1 cellular context compared by ENCODE assay signal in the genomic region with DNA sequence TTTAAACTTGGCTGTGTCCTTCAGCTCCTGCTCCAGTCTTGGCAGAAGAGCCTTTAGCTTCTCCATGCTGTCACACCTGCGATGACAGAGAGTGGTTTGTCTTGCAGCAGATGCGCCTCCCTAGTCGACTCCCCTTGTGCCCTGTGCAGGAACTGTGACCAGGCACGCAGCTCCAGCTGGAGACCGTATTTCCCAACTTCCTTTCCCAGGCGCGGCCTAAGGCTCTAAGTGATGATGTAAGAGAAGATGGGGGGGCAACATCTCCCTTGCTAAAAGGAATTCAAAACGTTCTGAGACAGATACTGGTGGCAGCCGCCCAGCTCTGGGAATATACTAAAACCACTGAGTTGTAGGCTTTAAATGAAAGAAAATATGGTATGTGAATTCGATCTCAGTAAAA.
TF ChIP-seq lines count a peak whose summit lies in the region.

No MANE protein-coding gene starts in this region.

TF ChIP-seq in GM23338, 12 proteins besides CTCF, POLR2A, EP300 and RAD21 (continued from another document):
- no peak for TF ChIP-seq NANOG (IDR thresholded peaks at IDR 0.05; ENCODE audit: borderline replicate concordance)
- TF ChIP-seq STAT1 (IDR thresholded peaks at IDR 0.05; ENCODE audit: unreplicated experiment): no peak
- TF ChIP-seq, protein P1, sequence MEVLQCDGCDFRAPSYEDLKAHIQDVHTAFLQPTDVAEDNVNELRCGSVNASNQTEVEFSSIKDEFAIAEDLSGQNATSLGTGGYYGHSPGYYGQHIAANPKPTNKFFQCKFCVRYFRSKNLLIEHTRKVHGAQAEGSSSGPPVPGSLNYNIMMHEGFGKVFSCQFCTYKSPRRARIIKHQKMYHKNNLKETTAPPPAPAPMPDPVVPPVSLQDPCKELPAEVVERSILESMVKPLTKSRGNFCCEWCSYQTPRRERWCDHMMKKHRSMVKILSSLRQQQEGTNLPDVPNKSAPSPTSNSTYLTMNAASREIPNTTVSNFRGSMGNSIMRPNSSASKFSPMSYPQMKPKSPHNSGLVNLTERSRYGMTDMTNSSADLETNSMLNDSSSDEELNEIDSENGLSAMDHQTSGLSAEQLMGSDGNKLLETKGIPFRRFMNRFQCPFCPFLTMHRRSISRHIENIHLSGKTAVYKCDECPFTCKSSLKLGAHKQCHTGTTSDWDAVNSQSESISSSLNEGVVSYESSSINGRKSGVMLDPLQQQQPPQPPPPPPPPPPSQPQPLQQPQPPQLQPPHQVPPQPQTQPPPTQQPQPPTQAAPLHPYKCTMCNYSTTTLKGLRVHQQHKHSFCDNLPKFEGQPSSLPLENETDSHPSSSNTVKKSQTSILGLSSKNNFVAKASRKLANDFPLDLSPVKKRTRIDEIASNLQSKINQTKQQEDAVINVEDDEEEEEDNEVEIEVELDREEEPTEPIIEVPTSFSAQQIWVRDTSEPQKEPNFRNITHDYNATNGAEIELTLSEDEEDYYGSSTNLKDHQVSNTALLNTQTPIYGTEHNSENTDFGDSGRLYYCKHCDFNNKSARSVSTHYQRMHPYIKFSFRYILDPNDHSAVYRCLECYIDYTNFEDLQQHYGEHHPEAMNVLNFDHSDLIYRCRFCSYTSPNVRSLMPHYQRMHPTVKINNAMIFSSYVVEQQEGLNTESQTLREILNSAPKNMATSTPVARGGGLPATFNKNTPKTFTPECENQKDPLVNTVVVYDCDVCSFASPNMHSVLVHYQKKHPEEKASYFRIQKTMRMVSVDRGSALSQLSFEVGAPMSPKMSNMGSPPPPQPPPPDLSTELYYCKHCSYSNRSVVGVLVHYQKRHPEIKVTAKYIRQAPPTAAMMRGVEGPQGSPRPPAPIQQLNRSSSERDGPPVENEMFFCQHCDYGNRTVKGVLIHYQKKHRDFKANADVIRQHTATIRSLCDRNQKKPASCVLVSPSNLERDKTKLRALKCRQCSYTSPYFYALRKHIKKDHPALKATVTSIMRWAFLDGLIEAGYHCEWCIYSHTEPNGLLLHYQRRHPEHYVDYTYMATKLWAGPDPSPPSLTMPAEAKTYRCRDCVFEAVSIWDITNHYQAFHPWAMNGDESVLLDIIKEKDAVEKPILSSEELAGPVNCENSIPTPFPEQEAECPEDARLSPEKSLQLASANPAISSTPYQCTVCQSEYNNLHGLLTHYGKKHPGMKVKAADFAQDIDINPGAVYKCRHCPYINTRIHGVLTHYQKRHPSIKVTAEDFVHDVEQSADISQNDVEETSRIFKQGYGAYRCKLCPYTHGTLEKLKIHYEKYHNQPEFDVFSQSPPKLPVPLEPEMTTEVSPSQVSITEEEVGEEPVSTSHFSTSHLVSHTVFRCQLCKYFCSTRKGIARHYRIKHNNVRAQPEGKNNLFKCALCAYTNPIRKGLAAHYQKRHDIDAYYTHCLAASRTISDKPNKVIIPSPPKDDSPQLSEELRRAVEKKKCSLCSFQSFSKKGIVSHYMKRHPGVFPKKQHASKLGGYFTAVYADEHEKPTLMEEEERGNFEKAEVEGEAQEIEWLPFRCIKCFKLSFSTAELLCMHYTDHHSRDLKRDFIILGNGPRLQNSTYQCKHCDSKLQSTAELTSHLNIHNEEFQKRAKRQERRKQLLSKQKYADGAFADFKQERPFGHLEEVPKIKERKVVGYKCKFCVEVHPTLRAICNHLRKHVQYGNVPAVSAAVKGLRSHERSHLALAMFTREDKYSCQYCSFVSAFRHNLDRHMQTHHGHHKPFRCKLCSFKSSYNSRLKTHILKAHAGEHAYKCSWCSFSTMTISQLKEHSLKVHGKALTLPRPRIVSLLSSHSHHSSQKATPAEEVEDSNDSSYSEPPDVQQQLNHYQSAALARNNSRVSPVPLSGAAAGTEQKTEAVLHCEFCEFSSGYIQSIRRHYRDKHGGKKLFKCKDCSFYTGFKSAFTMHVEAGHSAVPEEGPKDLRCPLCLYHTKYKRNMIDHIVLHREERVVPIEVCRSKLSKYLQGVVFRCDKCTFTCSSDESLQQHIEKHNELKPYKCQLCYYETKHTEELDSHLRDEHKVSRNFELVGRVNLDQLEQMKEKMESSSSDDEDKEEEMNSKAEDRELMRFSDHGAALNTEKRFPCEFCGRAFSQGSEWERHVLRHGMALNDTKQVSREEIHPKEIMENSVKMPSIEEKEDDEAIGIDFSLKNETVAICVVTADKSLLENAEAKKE (CRISPR knock-in tag; IDR thresholded peaks at IDR 0.05): no peak
- no peak for TF ChIP-seq CREB1 (CRISPR knock-in tag; IDR thresholded peaks at IDR 0.05; ENCODE audit: low read depth)
- TF ChIP-seq ZNF114 (CRISPR knock-in tag; IDR thresholded peaks at IDR 0.05): no peak
- TF ChIP-seq JUNB (IDR thresholded peaks at IDR 0.05; ENCODE audit: unreplicated experiment): no peak
- no peak for TF ChIP-seq POLR2AphosphoS5 (IDR thresholded peaks at IDR 0.05; ENCODE audit: low read depth)
